13 cellular contexts compared by ENCODE assay signal in the genomic region with DNA sequence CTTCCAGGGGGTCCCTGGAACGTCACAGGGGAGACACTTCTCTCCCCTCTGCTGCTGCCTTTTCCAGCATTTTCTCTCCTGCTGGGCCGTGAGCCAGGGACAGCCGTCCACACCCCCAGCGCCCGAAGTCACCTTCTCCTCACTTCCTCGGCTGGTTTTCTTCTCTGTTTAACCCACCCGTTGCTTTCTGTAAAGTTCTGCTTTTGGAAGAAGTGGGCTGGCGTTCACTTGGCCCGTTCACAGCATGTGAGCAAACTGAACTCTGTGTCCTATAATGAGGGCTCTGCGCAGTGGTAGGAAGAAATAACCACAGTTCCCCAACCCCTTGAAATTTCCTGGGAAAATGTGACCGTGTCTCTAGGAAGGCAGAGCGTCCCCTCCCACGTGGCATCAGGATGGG.
"Had no signal": no experiment of that assay in that cellular context is flagged by ENCODE, and none has a peak within 500 bp of the region (broad histone marks: within the 10 kb centered on the region; RNA-seq: fewer than 3 reads in every experiment).

No MANE protein-coding gene starts in this region.

- H3K9me3 ChIP-seq: gastrocnemius medialis, heart right ventricle, pancreas, tibial artery, vagina had no signal

- H3K4me1 ChIP-seq: gastrocnemius medialis, heart right ventricle, pancreas, tibial artery, vagina had no signal

- H3K27me3 ChIP-seq: cardiac muscle cell, gastrocnemius medialis, pancreas, vagina had no signal

- H3K36me3 ChIP-seq: cardiac muscle cell, gastrocnemius medialis, heart right ventricle, pancreas, tibial artery, vagina had no signal

- H3K4me3 ChIP-seq: cardiac muscle cell, gastrocnemius medialis, heart right ventricle, pancreas, tibial artery, vagina had no signal

- H3K27ac ChIP-seq: cardiac muscle cell, gastrocnemius medialis, heart right ventricle, pancreas, tibial artery, vagina had no signal

- ATAC-seq: gastrocnemius medialis, pancreas had no signal

- DNase-seq: activated CD4-positive, alpha-beta T cell treated with anti-CD3 and anti-CD28 coated beads, Interleukin-2, amount 10 ng/mL, durations not matched to agents 24 days and 14 days; activated CD4-positive, CD25-positive, alpha-beta regulatory T cell; activated CD8-positive, alpha-beta memory T cell treated with anti-CD3 and anti-CD28 coated beads for 24 hours; gastrocnemius medialis; heart right ventricle; mammary epithelial cell; naive B cell; stimulated activated CD4-positive, alpha-beta T cell treated with anti-CD3 and anti-CD28 coated beads, Interleukin-2, amount 100 ng/mL, for 48 hours; stimulated activated naive B cell treated with anti-CD40 and anti-IgM and Interleukin-4, amounts not matched to agents 10 μg/mL and 1 μg/mL and 100 μg/mL, for 72 hours; tibial artery had no signal
